ENCODE assay signal across 28 cellular contexts in the genomic region with DNA sequence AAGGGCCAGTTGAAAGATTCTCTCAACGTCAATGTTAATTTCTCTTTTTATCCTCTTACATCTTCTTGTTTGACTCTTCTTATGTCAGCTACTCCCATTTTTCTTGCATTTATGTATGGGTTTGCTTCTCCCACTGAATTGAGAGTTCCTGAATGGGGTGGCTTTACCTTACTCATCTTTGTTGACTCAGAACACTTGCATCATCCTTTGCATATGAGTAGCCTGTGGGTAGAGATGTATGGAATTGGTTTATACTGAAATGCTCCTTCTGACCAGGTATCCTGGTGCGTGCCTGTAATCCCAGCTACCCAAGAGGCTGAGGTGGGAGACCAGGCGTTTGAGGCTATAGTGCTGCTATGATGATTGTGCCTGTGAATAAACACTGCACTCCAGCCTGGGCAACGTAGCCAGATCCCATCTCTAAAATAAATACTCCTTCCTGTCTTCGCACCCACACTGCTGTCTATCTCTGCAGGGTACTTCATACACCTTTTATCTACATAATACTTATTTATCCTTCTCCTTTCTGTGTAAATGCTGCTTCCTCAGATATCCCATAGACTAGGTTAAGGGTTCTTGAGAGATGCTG.
A peak's percentile ranks its signal among the peaks of the same experiment; 100 is the strongest.
DNase-seq lines count a peak whose midpoint lies in the region; ATAC-seq, FAIRE-seq and TF ChIP-seq lines count a peak whose summit lies in the region.
"Had no signal": no experiment of that assay in that cellular context is flagged by ENCODE, and none has a peak within 500 bp of the region (broad histone marks: within the 10 kb centered on the region; RNA-seq: fewer than 3 reads in every experiment).

No MANE protein-coding gene starts in this region.

- H3K79me1 ChIP-seq in H1 (ENCODE audit: low read depth, low read length) (no peaks in the 10 kb centered on the region), mesendoderm (ENCODE audit: low read length) (no peaks in the 10 kb centered on the region)

- TF ChIP-seq CTCF in H1 (IDR thresholded peaks at IDR 0.05; ENCODE audit: control extremely low read depth in 1 of 3, insufficient read depth in 1 of 3, low read depth in 1 of 3, low read length in 3 of 3) (no peak), transverse colon (IDR thresholded peaks at IDR 0.05) (no peak)

- H4K20me1 ChIP-seq in H1 (replicated peaks in 1 of 2; ENCODE audit: control insufficient read depth in 1 of 2, insufficient read depth in 2 of 2, low read length in 2 of 2): no peaks in the 10 kb centered on the region

- H3K18ac ChIP-seq in H1 (ENCODE audit: extremely low read depth, low read length): no peak overlapping the region
- H3K18ac ChIP-seq in mesendoderm (ENCODE audit: low read length): no peak overlapping the region

- H2AK5ac ChIP-seq in H1 (ENCODE audit: low read depth, low read length): no peak overlapping the region
- no peak overlapping the region for H2AK5ac ChIP-seq in mesendoderm (ENCODE audit: low read length)

- H3K79me2 ChIP-seq in H1 (ENCODE audit: control insufficient read depth in 1 of 2, insufficient read depth in 2 of 2, low read length in 2 of 2): no peaks in the 10 kb centered on the region
- no peaks in the 10 kb centered on the region for H3K79me2 ChIP-seq in mesendoderm (ENCODE audit: control insufficient read depth, insufficient read depth, low read length)

- H3K36me3 ChIP-seq in HUES64 (ENCODE audit: insufficient read depth, low read length) (no peaks in the 10 kb centered on the region), H1 (ENCODE audit: control insufficient read depth in 2 of 4, insufficient read depth in 4 of 4, low read length in 3 of 4) (no peaks in the 10 kb centered on the region), mesendoderm (ENCODE audit: control insufficient read depth, insufficient read depth, low read length) (no peaks in the 10 kb centered on the region), transverse colon (no peaks in the 10 kb centered on the region)
- H3K36me3 ChIP-seq: lower lobe of right lung, pancreas, SJSA1, upper lobe of right lung had no signal

- CTCF ChIA-PET in H1 (lab: Charles Lee; ENCODE audit: partially characterized antibody): interaction anchor here (1.1 kb wide), 1 partner anchor 296 kb away, joined by 3 read pairs; no protein-coding TSS in a partner anchor

- no peak overlapping the region for H2BK20ac ChIP-seq in H1 (ENCODE audit: low read length)

- no peak overlapping the region for H3K9ac ChIP-seq in HUES64 (ENCODE audit: low read depth, low read length)
- H3K9ac ChIP-seq in H1 (replicated peaks in 1 of 4; ENCODE audit: extremely low read depth in 1 of 4, low read depth in 3 of 4, low read length in 3 of 4): no peak overlapping the region
- H3K9ac ChIP-seq in mesendoderm (ENCODE audit: low read length): no peak overlapping the region

- in situ Hi-C loops in transverse colon (cut with MboI; ENCODE audit: low pct_ligation_motif_present in 1 of 4, low pct_unique_long_range_greater_than_20kb in 1 of 4, low sequenced_read_pairs in 3 of 4): no loop called here

- H3K56ac ChIP-seq in H1 (replicated peaks; ENCODE audit: insufficient read length, low read depth, low read length) (no peak overlapping the region), mesendoderm (ENCODE audit: low read length) (peak overlapping the region; percentile 53)

- H4K8ac ChIP-seq in H1 (ENCODE audit: extremely low read depth, insufficient read depth, low read length) (no peak overlapping the region), mesendoderm (ENCODE audit: low read depth, low read length) (no peak overlapping the region)

- H3K4me3 ChIP-seq in HUES64 (ENCODE audit: low read length): no peak overlapping the region
- H3K4me3 ChIP-seq in H1 (ENCODE audit: extremely low read depth in 1 of 4, insufficient read depth in 2 of 4, low read depth in 3 of 4, low read length in 4 of 4): no peak overlapping the region
- H3K4me3 ChIP-seq in mesendoderm (ENCODE audit: low read length): no peak overlapping the region
- no peak overlapping the region for H3K4me3 ChIP-seq in transverse colon
- H3K4me3 ChIP-seq: coronary artery, lower lobe of right lung, pancreas, SJSA1, upper lobe of right lung had no signal

- ATAC-seq in GM18517 (IDR thresholded peaks at IDR 0.05; ENCODE audit: unreplicated experiment): no peak
- ATAC-seq: activated naive CD4-positive, alpha-beta T cell treated with anti-CD3 and anti-CD28 coated beads, Interleukin-2, amount 50 U/mL, for 72 hours; lower lobe of right lung; pancreas; upper lobe of right lung had no signal

- FAIRE-seq in H54 (lab: Jason Lieb, UNC): peak; percentile 90
- FAIRE-seq in H1 (lab: Jason Lieb, UNC): no peak
- FAIRE-seq: G401.6, GM19239, pancreas had no signal

- H4K5ac ChIP-seq in H1 (ENCODE audit: insufficient read length, low read depth, low read length) (no peak overlapping the region), mesendoderm (ENCODE audit: low read length) (no peak overlapping the region)

- H3K4me2 ChIP-seq in H1 (ENCODE audit: insufficient read depth in 1 of 2, low read depth in 2 of 2, low read length in 2 of 2) (0 out of 4 replicates have a peak overlapping the region, but pooled peaks of 1 of the 2 experiments have one; percentile 13), mesendoderm (ENCODE audit: low read length) (no peak overlapping the region)

- no peak overlapping the region for H4K91ac ChIP-seq in H1 (replicated peaks; ENCODE audit: insufficient read length, low read length)

- no peak for TF ChIP-seq RAD21 in H1 (IDR thresholded peaks at IDR 0.05 in 1 of 2, conservative IDR thresholded peaks at IDR 0.05 in 1 of 2; ENCODE audit: low read depth in 2 of 2, low read length in 2 of 2)

- H3K27me3 ChIP-seq in HUES64 (ENCODE audit: insufficient read depth, low read length): no peaks in the 10 kb centered on the region
- H3K27me3 ChIP-seq in H1 (replicated peaks in 1 of 4; ENCODE audit: control insufficient read depth in 3 of 4, extremely low read depth in 1 of 4, insufficient read depth in 3 of 4, low read length in 3 of 4): no peaks in the 10 kb centered on the region
- no peaks in the 10 kb centered on the region for H3K27me3 ChIP-seq in mesendoderm (ENCODE audit: insufficient read depth, low read length, poor library complexity)
- H3K27me3 ChIP-seq in transverse colon: no peaks in the 10 kb centered on the region
- H3K27me3 ChIP-seq: pancreas, SJSA1, upper lobe of right lung had no signal

- peak overlapping the region; percentile 71; the same call in 1 of the 2 replicates for H2AFZ ChIP-seq in H1 (ENCODE audit: low read length)

- H3K27ac ChIP-seq in HUES64 (ENCODE audit: low read depth, low read length) (peak overlapping the region; percentile 53; the same call in 1 of the 2 replicates), H1 (ENCODE audit: low read depth, low read length) (no peak overlapping the region), mesendoderm (ENCODE audit: low read depth, low read length) (peak overlapping the region; percentile 66), transverse colon (no peak overlapping the region)
- H3K27ac ChIP-seq: coronary artery, lower lobe of right lung, pancreas, SJSA1, upper lobe of right lung had no signal

- no peak overlapping the region for H3K14ac ChIP-seq in H1 (ENCODE audit: insufficient read length)

- peaks cover 16% of the 10 kb centered on the region for H3K4me1 ChIP-seq in HUES64 (ENCODE audit: insufficient read depth, low read length)
- H3K4me1 ChIP-seq in H1 (replicated peaks in 1 of 4; ENCODE audit: control insufficient read depth in 3 of 4, insufficient read depth in 4 of 4, low read length in 3 of 4): peaks cover 0 to 12% (median 0%) of the 10 kb centered on the region in 4 experiments; a peak in 4 of 7 replicates
- H3K4me1 ChIP-seq in mesendoderm (ENCODE audit: control insufficient read depth, low read depth, low read length): peaks cover 6% of the 10 kb centered on the region
- H3K4me1 ChIP-seq in transverse colon: peaks cover 0 to 38% (median 4%) of the 10 kb centered on the region in 4 donors
- H3K4me1 ChIP-seq: SJSA1 had no signal

- H2BK12ac ChIP-seq in H1 (ENCODE audit: low read depth, low read length): no peak overlapping the region; the same call in 1 of the 2 replicates

- TF ChIP-seq EP300 in H1 (IDR thresholded peaks at IDR 0.05; ENCODE audit: borderline replicate concordance in 1 of 2, low read depth in 2 of 2, low read length in 2 of 2): no peak
- no peak for TF ChIP-seq EP300 in transverse colon (IDR thresholded peaks at IDR 0.05; ENCODE audit: low read depth)

- no peaks in the 10 kb centered on the region for H3K23me2 ChIP-seq in H1 (ENCODE audit: low read depth, low read length)

- DNase-seq in H54 (ENCODE audit: insufficient read length, low spot score) (no peak), H1 (ENCODE audit: low read depth in 1 of 2, low spot score in 2 of 2) (no peak), mesendoderm (peak; percentile 65), transverse colon (no peak), C1 segment of cervical spinal cord (lab: John Stamatoyannopoulos, UW) (no peak), cerebellar cortex (ENCODE audit: low spot score) (no peak)
- DNase-seq: activated CD4-positive, alpha-beta memory T cell treated with anti-CD3 and anti-CD28 coated beads for 36 hours; activated CD4-positive, CD25-positive, alpha-beta regulatory T cell treated with anti-CD3 and anti-CD28 coated beads, Interleukin-2, amount 50 U/mL, for 72 hours; activated CD8-positive, alpha-beta memory T cell treated with anti-CD3 and anti-CD28 coated beads, Interleukin-2, amount 50 U/mL, for 48 hours; DMS153; kidney glomerular epithelial cell; lower lobe of right lung; NCI-H1048; NCI-H1694 treated with DMSO at 0.1 percent for 48 hours; NCI-H2171; NCI-H524 treated with DMSO at 0.1 percent for 48 hours; NK-92 treated with Interleukin-12 subunit alpha and Interleukin-12 subunit beta, amount 100 ng/mL, for 24 hours; pancreas; stimulated activated CD4-positive, alpha-beta T cell treated with anti-CD3 and anti-CD28 coated beads, Interleukin-2, amount 100 ng/mL, for 24 hours; T-helper 1 cell; upper lobe of right lung had no signal

- H3K9me3 ChIP-seq in HUES64 (ENCODE audit: insufficient read depth, low read depth, low read length) (no peaks in the 10 kb centered on the region), H1 (ENCODE audit: insufficient read depth in 2 of 2, low read depth in 1 of 2, low read length in 1 of 2) (no peaks in the 10 kb centered on the region), transverse colon (no peaks in the 10 kb centered on the region)
- H3K9me3 ChIP-seq: lower lobe of right lung, pancreas, SJSA1, upper lobe of right lung had no signal

- intact Hi-C loops in transverse colon (cut with DNase I; ENCODE audit: low total_unique reads): no loop called here

- no peak overlapping the region for H3K4ac ChIP-seq in H1 (replicated peaks; ENCODE audit: insufficient read length, low read depth, low read length)
- H3K4ac ChIP-seq in mesendoderm (ENCODE audit: low read depth, low read length): peak overlapping the region; percentile 78

- TF ChIP-seq POLR2A in H54 (IDR thresholded peaks at IDR 0.05; ENCODE audit: low read depth, low read length): no peak
- no peak for TF ChIP-seq POLR2A in H1 (IDR thresholded peaks at IDR 0.05; ENCODE audit: control extremely low read depth in 1 of 2, low read depth in 2 of 2, low read length in 2 of 2)
- TF ChIP-seq POLR2A in transverse colon (IDR thresholded peaks at IDR 0.05): no peak

- H2BK15ac ChIP-seq in H1 (ENCODE audit: low read length): no peak overlapping the region
- H2BK15ac ChIP-seq in mesendoderm (replicated peaks; ENCODE audit: low read depth): no peak overlapping the region

- H2BK120ac ChIP-seq in H1 (replicated peaks; ENCODE audit: low read depth, low read length) (no peak overlapping the region), mesendoderm (ENCODE audit: low read depth, low read length) (no peak overlapping the region)

- 85% methylated on average over 5 of the region's 5 CpGs for WGBS in HUES64
- 87% methylated on average over 5 of the region's 5 CpGs; no CpG with 5 or more reads in 1 of the 2 experiments for WGBS in H1 (ENCODE audit: extremely low coverage in 1 of 2, insufficient coverage in 1 of 2, insufficient read length in 1 of 2, insufficient replicate concordance in 2 of 2, low coverage in 1 of 2, low lambda C conversion rate in 2 of 2, missing lambda C conversion rate in 1 of 2), 2 experiments
- no CpG with 5 or more reads among the region's 5 CpGs for WGBS in mesendoderm (ENCODE audit: extremely low coverage, insufficient coverage, low lambda C conversion rate)
- WGBS in transverse colon (ENCODE audit: low coverage in 1 of 2), 2 donors: 78 to 92% methylated on average over 4 to 5 of the region's 5 CpGs

- no peak overlapping the region for H3K23ac ChIP-seq in H1 (ENCODE audit: insufficient read length)
- H3K23ac ChIP-seq in mesendoderm (ENCODE audit: low read length): no peak overlapping the region

- POLR2A ChIA-PET in H1 (lab: Charles Lee; ENCODE audit: partially characterized antibody): no interaction called here

- no peak overlapping the region for H2BK5ac ChIP-seq in H1 (ENCODE audit: low read depth, low read length)
- H2BK5ac ChIP-seq in mesendoderm (ENCODE audit: low read length): no peak overlapping the region

Comparison
In these comparisons a context has a peak if more than half of its experiments do, and no peak if none do; other contexts are left out.
1. H3K27ac ChIP-seq: peak in HUES64 (single experiment) and mesendoderm (single experiment); none in H1 (single experiment) and transverse colon (0 of 4).